In the genomic region with DNA sequence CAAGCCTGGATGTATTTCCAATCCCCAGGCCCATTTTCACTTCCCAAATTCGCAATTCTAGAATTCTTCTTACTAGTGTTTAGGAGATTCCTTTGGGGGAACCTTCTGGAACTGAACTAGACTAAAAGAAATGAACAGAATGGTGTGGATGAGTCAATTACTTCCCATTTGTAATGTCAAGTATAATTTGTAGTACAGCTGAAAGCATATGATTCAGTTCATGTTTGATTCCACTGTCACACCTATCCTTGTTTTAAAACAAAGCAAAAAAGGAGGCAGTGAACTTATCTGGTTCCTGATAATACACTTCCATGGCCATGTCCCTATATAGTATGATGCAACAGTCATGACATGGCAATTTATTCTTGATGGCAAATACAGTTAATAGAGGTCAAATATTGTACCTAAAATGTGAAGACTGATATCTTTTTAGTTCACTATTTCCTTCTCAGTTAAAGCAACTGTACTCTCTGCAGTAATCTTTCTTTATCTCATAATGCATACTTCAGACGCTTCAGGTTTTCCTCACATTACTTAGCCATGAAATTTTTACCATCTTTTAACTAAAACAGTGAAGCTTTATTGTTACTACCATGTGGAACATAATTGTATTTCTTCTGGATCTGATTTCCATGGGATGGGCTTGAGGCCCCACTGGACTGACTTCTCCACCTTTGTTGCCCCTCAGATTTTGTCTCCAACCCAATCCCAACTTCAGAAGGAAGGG, we compare ENCODE assay signal across 8 cellular contexts. TPM values are rescaled to one million over a fixed set of nuclear protein-coding genes. Genes with fewer than 3 reads are reported as not detected.
DNase-seq lines count a peak whose midpoint lies in the region; ATAC-seq and TF ChIP-seq lines count a peak whose summit lies in the region.

No MANE protein-coding gene starts in this region.

- no peak for TF ChIP-seq RAD21 in neural cell (conservative IDR thresholded peaks at IDR 0.05)

- H3K36me3 ChIP-seq in MM.1S (replicated peaks; ENCODE audit: insufficient read depth, low read length) (peaks cover 7% of the 10 kb centered on the region), duodenal mucosa (ENCODE audit: control insufficient read depth in 1 of 2, insufficient read depth in 2 of 2, low read length in 2 of 2) (peaks cover 20 to 44% of the 10 kb centered on the region in 2 donors), neural cell (ENCODE audit: insufficient read depth, low read length) (peaks cover 2% of the 10 kb centered on the region)

- H3K4me3 ChIP-seq in MM.1S (ENCODE audit: low read length), result no peak overlapping the region
- peak overlapping the region; percentile 99 to 100 for H3K4me3 ChIP-seq in duodenal mucosa (ENCODE audit: low read depth in 1 of 2, low read length in 2 of 2)
- H3K4me3 ChIP-seq in neural cell (ENCODE audit: low read length), result peak overlapping the region; percentile 91

- H3K27me3 ChIP-seq in MM.1S (replicated peaks; ENCODE audit: insufficient read depth, low read length) (no peaks in the 10 kb centered on the region), duodenal mucosa (ENCODE audit: control insufficient read depth in 1 of 2, insufficient read depth in 2 of 2, low read length in 2 of 2) (no peaks in the 10 kb centered on the region), neural cell (ENCODE audit: insufficient read depth, low read depth, low read length) (no peaks in the 10 kb centered on the region)

- H3K27ac ChIP-seq in MM.1S (ENCODE audit: low read length) (no peak overlapping the region), duodenal mucosa (ENCODE audit: low read depth, low read length) (peak overlapping the region; percentile 1), neural cell (ENCODE audit: low read length) (no peak overlapping the region)

- no peaks in the 10 kb centered on the region for H3K9me3 ChIP-seq in MM.1S (replicated peaks; ENCODE audit: insufficient read depth, low read length)
- no peaks in the 10 kb centered on the region for H3K9me3 ChIP-seq in duodenal mucosa (ENCODE audit: control insufficient read depth in 1 of 2, low read length in 2 of 2)
- no peaks in the 10 kb centered on the region for H3K9me3 ChIP-seq in neural cell (ENCODE audit: low read length)

- H3K4me1 ChIP-seq in MM.1S (ENCODE audit: low read length) (peaks cover 21% of the 10 kb centered on the region), duodenal mucosa (ENCODE audit: control insufficient read depth in 1 of 2, insufficient read depth in 2 of 2, low read length in 2 of 2) (peaks cover 24 to 27% of the 10 kb centered on the region in 2 donors)

- TF ChIP-seq CTCF in MM.1S (IDR thresholded peaks at IDR 0.05; ENCODE audit: low read length) (no peak), neural cell (IDR thresholded peaks at IDR 0.05; ENCODE audit: poor library complexity, severe bottlenecking) (no peak)

- TF ChIP-seq EP300 in neural cell (conservative IDR thresholded peaks at IDR 0.05; ENCODE audit: poor library complexity, severe bottlenecking), result no peak

- H2AFZ ChIP-seq in MM.1S (ENCODE audit: low read length) (no peak overlapping the region), neural cell (ENCODE audit: low read depth, low read length) (no peak overlapping the region)

- no peaks in the 10 kb centered on the region for H3K9me2 ChIP-seq in MM.1S (replicated peaks; ENCODE audit: insufficient read depth, low read length)
- no peaks in the 10 kb centered on the region for H3K9me2 ChIP-seq in neural cell (ENCODE audit: insufficient read depth, low read length)

- H3K79me2 ChIP-seq in MM.1S (ENCODE audit: low read length) (0 out of 2 replicates have a peak, but pooled peaks cover 6% of the 10 kb centered on the region), neural cell (replicated peaks; ENCODE audit: insufficient read depth, low read length) (peaks cover 43% of the 10 kb centered on the region)

- peak; percentile 59 for DNase-seq in CD1c-positive myeloid dendritic cell (ENCODE audit: extremely low spot score)
- DNase-seq in MM.1S, result no peak
- no peak for DNase-seq in nucleus accumbens (lab: John Stamatoyannopoulos, UW)
- DNase-seq in ureter (ENCODE audit: low spot score), result no peak
- DNase-seq in HPDE6-E6E7 (ENCODE audit: extremely low spot score), result no peak

- no peak for ATAC-seq in HG03378 (IDR thresholded peaks at IDR 0.05; ENCODE audit: unreplicated experiment)

- H4K20me1 ChIP-seq in MM.1S (ENCODE audit: insufficient read depth, low read length) (no peaks in the 10 kb centered on the region), neural cell (ENCODE audit: insufficient read depth) (no peaks in the 10 kb centered on the region)

- H3K9ac ChIP-seq in MM.1S (ENCODE audit: low read length) (no peak overlapping the region), duodenal mucosa (ENCODE audit: low read depth in 1 of 2, low read length in 2 of 2) (peak overlapping the region in 1 of 2 donors; percentile 74), neural cell (ENCODE audit: low read length) (peak overlapping the region; percentile 92)

- peak overlapping the region; percentile 97; the same call in 1 of the 2 replicates for H3K4me2 ChIP-seq in MM.1S (ENCODE audit: low read depth, low read length)
- H3K4me2 ChIP-seq in neural cell (ENCODE audit: low read length), result peak overlapping the region; percentile 97

- H3F3A ChIP-seq in MM.1S (ENCODE audit: insufficient read depth, low read length) (peaks cover 9% of the 10 kb centered on the region), neural cell (ENCODE audit: insufficient read depth, low read length, poor library complexity, severe bottlenecking) (peaks cover 5% of the 10 kb centered on the region)

TF ChIP-seq in neural cell, 6 proteins besides CTCF, POLR2A, EP300 and RAD21:
- TF ChIP-seq TAF1 (IDR thresholded peaks at IDR 0.05; ENCODE audit: low read depth) (no peak), POLR2AphosphoS5 (IDR thresholded peaks at IDR 0.05) (no peak), SMC3 (conservative IDR thresholded peaks at IDR 0.05; ENCODE audit: poor library complexity) (no peak), MXI1 (conservative IDR thresholded peaks at IDR 0.05; ENCODE audit: poor library complexity, severe bottlenecking) (no peak)
- TF ChIP-seq, protein P1, sequence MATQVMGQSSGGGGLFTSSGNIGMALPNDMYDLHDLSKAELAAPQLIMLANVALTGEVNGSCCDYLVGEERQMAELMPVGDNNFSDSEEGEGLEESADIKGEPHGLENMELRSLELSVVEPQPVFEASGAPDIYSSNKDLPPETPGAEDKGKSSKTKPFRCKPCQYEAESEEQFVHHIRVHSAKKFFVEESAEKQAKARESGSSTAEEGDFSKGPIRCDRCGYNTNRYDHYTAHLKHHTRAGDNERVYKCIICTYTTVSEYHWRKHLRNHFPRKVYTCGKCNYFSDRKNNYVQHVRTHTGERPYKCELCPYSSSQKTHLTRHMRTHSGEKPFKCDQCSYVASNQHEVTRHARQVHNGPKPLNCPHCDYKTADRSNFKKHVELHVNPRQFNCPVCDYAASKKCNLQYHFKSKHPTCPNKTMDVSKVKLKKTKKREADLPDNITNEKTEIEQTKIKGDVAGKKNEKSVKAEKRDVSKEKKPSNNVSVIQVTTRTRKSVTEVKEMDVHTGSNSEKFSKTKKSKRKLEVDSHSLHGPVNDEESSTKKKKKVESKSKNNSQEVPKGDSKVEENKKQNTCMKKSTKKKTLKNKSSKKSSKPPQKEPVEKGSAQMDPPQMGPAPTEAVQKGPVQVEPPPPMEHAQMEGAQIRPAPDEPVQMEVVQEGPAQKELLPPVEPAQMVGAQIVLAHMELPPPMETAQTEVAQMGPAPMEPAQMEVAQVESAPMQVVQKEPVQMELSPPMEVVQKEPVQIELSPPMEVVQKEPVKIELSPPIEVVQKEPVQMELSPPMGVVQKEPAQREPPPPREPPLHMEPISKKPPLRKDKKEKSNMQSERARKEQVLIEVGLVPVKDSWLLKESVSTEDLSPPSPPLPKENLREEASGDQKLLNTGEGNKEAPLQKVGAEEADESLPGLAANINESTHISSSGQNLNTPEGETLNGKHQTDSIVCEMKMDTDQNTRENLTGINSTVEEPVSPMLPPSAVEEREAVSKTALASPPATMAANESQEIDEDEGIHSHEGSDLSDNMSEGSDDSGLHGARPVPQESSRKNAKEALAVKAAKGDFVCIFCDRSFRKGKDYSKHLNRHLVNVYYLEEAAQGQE (IDR thresholded peaks at IDR 0.05; ENCODE audit: borderline replicate concordance), result no peak

RNA-seq across cellular contexts. Expression of a gene that starts 1.9 kb away (rescaled TPM):
- 316 and 354 TPM in 2 replicates for polyA plus RNA-seq in neural cell
- 336 and 342 TPM in 2 replicates for polyA minus RNA-seq in neural cell
- total RNA-seq in ureter, result 488 TPM

RNA-seq across cellular contexts. Expression of a gene that starts 13.1 kb away (rescaled TPM):
- 23.2 and 27.1 TPM in 2 replicates for polyA plus RNA-seq in neural cell
- polyA minus RNA-seq in neural cell, result 48.0 and 66.4 TPM in 2 replicates
- 34.4 TPM for total RNA-seq in ureter
